Comparison of ENCODE assay signal across 35 cellular contexts in the genomic region with DNA sequence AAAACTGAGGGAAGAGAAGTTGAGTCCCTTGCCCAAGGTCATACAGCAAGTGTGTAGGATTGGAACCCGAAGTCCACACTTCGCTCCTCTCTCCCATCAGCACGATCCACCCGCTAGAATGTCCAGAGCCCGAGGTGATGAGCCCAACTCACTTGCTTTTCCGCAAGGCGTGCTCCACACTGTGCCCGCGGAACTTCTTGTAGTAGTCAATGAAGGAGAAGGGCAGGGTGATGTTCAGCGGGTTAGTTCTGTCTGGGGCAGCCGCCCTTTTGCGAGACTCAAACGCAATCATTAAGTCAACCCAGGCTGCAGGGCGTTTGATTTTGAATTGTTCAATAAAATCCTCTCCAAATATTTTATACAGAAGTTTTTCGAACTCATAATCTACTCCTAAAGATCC. TPM values are rescaled to one million over a fixed set of nuclear protein-coding genes. Genes with fewer than 3 reads are reported as not detected.
"Had no signal": no experiment of that assay in that cellular context is flagged by ENCODE, and none has a peak within 500 bp of the region (broad histone marks: within the 10 kb centered on the region; RNA-seq: fewer than 3 reads in every experiment).

No MANE protein-coding gene starts in this region.

- DNase-seq: activated B cell treated with CpG ODN at 0.5 μM for 24 hours; activated CD4-positive, alpha-beta memory T cell treated with anti-CD3 and anti-CD28 coated beads for 36 hours; activated CD4-positive, alpha-beta T cell treated with anti-CD3 and anti-CD28 coated beads for 4 hours; activated CD4-positive, alpha-beta T cell treated with anti-CD3 and anti-CD28 coated beads, Interleukin-2, amount 10 ng/mL, durations not matched to agents 24 days and 14 days; activated CD4-positive, alpha-beta T cell treated with anti-CD3 and anti-CD28 coated beads, Interleukin-2, amount 50 U/mL, for 1 hour; activated CD4-positive, alpha-beta T cell treated with anti-CD3 and anti-CD28 coated beads, Interleukin-2, amount 50 U/mL, for 4 hours; activated CD4-positive, CD25-positive, alpha-beta regulatory T cell treated with anti-CD3 and anti-CD28 coated beads, Interleukin-2, amount 50 U/mL, for 72 hours; activated CD8-positive, alpha-beta memory T cell treated with anti-CD3 and anti-CD28 coated beads, Interleukin-2, amount 50 U/mL, for 4 hours; activated CD8-positive, alpha-beta T cell treated with anti-CD3 and anti-CD28 coated beads for 36 hours; activated effector memory CD4-positive, alpha-beta T cell treated with anti-CD3 and anti-CD28 coated beads, Interleukin-2, amount 50 U/mL, for 16 hours; activated gamma-delta T cell treated with Interleukin-2 at 50 U/mL for 16 hours; activated naive CD4-positive, alpha-beta T cell; activated naive CD4-positive, alpha-beta T cell treated with anti-CD3 and anti-CD28 coated beads for 36 hours; activated naive CD4-positive, alpha-beta T cell treated with anti-CD3 and anti-CD28 coated beads, Interleukin-2, amount 50 U/mL, for 16 hours; activated naive CD8-positive, alpha-beta T cell treated with anti-CD3 and anti-CD28 coated beads for 36 hours; activated T-cell treated with anti-CD3 and anti-CD28 coated beads for 4 hours; activated T-cell treated with anti-CD3 and anti-CD28 coated beads, Interleukin-2, amount 50 U/mL, for 1 hour; activated T-cell treated with anti-CD3 and anti-CD28 coated beads, Interleukin-2, amount 50 U/mL, for 4 hours; activated T-cell treated with anti-CD3 and anti-CD28 coated beads, Interleukin-2, amount 50 U/mL, for 72 hours; adrenal gland; amniotic stem cell; aorta; body of pancreas; brain microvascular endothelial cell; central memory CD4-positive, alpha-beta T cell; T-helper 2 cell; T-helper 9 cell had no signal

RNA-seq across cellular contexts. Expression of gene PNLIPRP2, which starts 58.6 kb away (rescaled TPM):
- total RNA-seq: activated B cell treated with CpG ODN at 0.5 μM for 24 hours; activated CD4-positive, alpha-beta memory T cell treated with anti-CD3 and anti-CD28 coated beads for 36 hours; activated CD4-positive, alpha-beta T cell treated with anti-CD3 and anti-CD28 coated beads, Interleukin-2, amount 10 ng/mL, durations not matched to agents 24 days and 14 days; activated CD8-positive, alpha-beta memory T cell treated with anti-CD3 and anti-CD28 coated beads for 36 hours; activated CD8-positive, alpha-beta T cell treated with anti-CD3 and anti-CD28 coated beads for 36 hours; activated naive CD4-positive, alpha-beta T cell treated with anti-CD3 and anti-CD28 coated beads for 36 hours; activated naive CD4-positive, alpha-beta T cell treated with anti-CD3 and anti-CD28 coated beads, Interleukin-2, amount 50 U/mL, for 72 hours; activated naive CD8-positive, alpha-beta T cell treated with anti-CD3 and anti-CD28 coated beads for 36 hours; activated T-cell treated with anti-CD3 and anti-CD28 coated beads, Interleukin-2, amount 50 U/mL, for 72 hours; activated T-helper 1 cell treated with anti-CD3 and anti-CD28 coated beads, Interleukin-12 subunit alpha, Interleukin-12 subunit beta, Interleukin-2, Interleukin-4 antibody, amounts not matched to agents 30 ng/mL and 10 ng/mL and 1 ng/mL, durations not matched to agents 14 hours and 24 hours and 36 hours; activated T-helper 17 cell treated with anti-CD3 and anti-CD28 coated beads, Interleukin-2, amount 50 U/mL, for 72 hours; astrocyte; breast epithelium; cardiac septum; cerebellum had no signal
